Comparison of ENCODE assay signal across 1 cellular context in genomic region chr5:154830596-154830995, GRCh38.
TF ChIP-seq lines count a peak whose summit lies in the region.

No MANE protein-coding gene starts in this region.

TF ChIP-seq in IMR-90, 13 proteins besides CTCF, POLR2A, EP300 and RAD21 (continued from another document):
- TF ChIP-seq ELK1 (IDR thresholded peaks at IDR 0.05; ENCODE audit: borderline replicate concordance, low read depth, low read length) (no peak), RFX5 (IDR thresholded peaks at IDR 0.05; ENCODE audit: low read depth, low read length) (no peak), MAFK (IDR thresholded peaks at IDR 0.05; ENCODE audit: low read depth, low read length) (no peak), MAZ (IDR thresholded peaks at IDR 0.05; ENCODE audit: borderline replicate concordance, low read depth, low read length) (no peak), CHD1 (IDR thresholded peaks at IDR 0.05; ENCODE audit: low read depth, low read length) (no peak), NFE2L2 (IDR thresholded peaks at IDR 0.05; ENCODE audit: low read depth, low read length) (no peak), RCOR1 (IDR thresholded peaks at IDR 0.05; ENCODE audit: insufficient replicate concordance, low read length) (no peak), SMC3 (IDR thresholded peaks at IDR 0.05; ENCODE audit: low read depth, low read length) (no peak), CEBPB (IDR thresholded peaks at IDR 0.05; ENCODE audit: low read depth, low read length) (no peak)
- TF ChIP-seq, protein P1, sequence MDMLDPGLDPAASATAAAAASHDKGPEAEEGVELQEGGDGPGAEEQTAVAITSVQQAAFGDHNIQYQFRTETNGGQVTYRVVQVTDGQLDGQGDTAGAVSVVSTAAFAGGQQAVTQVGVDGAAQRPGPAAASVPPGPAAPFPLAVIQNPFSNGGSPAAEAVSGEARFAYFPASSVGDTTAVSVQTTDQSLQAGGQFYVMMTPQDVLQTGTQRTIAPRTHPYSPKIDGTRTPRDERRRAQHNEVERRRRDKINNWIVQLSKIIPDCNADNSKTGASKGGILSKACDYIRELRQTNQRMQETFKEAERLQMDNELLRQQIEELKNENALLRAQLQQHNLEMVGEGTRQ (IDR thresholded peaks at IDR 0.05; ENCODE audit: low read depth, low read length): no peak
